40 cellular contexts compared by ENCODE assay signal in the genomic region with DNA sequence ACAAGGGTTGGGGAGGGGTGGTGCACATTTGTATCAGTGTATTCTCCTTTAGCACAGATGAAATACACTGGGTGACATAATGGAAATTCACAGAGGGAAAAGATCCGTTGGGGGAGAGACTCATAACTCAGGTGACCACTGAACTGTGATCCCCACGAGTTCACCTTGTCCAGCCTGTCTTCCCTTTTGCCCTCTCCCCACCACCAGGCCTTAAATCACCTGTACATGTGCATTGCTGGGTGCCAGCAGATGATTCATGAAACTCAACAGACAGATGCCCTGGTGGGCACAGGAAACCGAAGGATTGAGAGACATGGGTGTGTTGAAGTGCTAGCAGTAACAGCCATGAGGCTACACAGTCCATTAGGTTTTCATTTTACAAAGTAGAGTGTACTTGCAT.
"Had no signal": no experiment of that assay in that cellular context is flagged by ENCODE, and none has a peak within 500 bp of the region (broad histone marks: within the 10 kb centered on the region; RNA-seq: fewer than 3 reads in every experiment).

No MANE protein-coding gene starts in this region.

- H3K27me3 ChIP-seq: ascending aorta, body of pancreas, cardiac muscle cell had no signal

- ATAC-seq: activated naive CD4-positive, alpha-beta T cell treated with anti-CD3 and anti-CD28 coated beads, Interleukin-2, amount 50 U/mL, for 72 hours; activated naive CD8-positive, alpha-beta T cell treated with anti-CD3 and anti-CD28 coated beads, Interleukin-2, amount 50 U/mL, for 24 hours; activated T-cell treated with anti-CD3 and anti-CD28 coated beads, Interleukin-2, amount 50 U/mL, for 4 hours; activated T-helper 17 cell treated with anti-CD3 and anti-CD28 coated beads, Interleukin-2, amount 50 U/mL, for 72 hours; body of pancreas had no signal

- H3K9me3 Mint-ChIP-seq: activated naive CD4-positive, alpha-beta T cell treated with anti-CD3 and anti-CD28 coated beads for 36 hours; activated naive CD4-positive, alpha-beta T cell treated with anti-CD3 and anti-CD28 coated beads, Interleukin-2, amount 10 ng/mL, durations not matched to agents 7 days and 5 days; activated naive CD4-positive, alpha-beta T cell treated with anti-CD3 and anti-CD28 coated beads, Interleukin-2, amount 50 U/mL, for 24 hours; activated naive CD4-positive, alpha-beta T cell treated with anti-CD3 and anti-CD28 coated beads, Interleukin-2, amount 50 U/mL, for 72 hours; activated naive CD8-positive, alpha-beta T cell treated with anti-CD3 and anti-CD28 coated beads for 36 hours; activated naive CD8-positive, alpha-beta T cell treated with anti-CD3 and anti-CD28 coated beads, Interleukin-2, amount 10 ng/mL, durations not matched to agents 7 days and 5 days; activated naive CD8-positive, alpha-beta T cell treated with anti-CD3 and anti-CD28 coated beads, Interleukin-2, amount 50 U/mL, for 24 hours; activated T-cell treated with anti-CD3 and anti-CD28 coated beads, Interleukin-2, amount 50 U/mL, for 24 hours; activated T-cell treated with anti-CD3 and anti-CD28 coated beads, Interleukin-2, amount 50 U/mL, for 4 hours; activated T-helper 1 cell treated with anti-CD3 and anti-CD28 coated beads, Interleukin-12 subunit alpha, Interleukin-12 subunit beta, Interleukin-2, Interleukin-4 antibody, amounts not matched to agents 30 ng/mL and 10 ng/mL and 1 ng/mL, durations not matched to agents 14 hours and 24 hours and 36 hours; activated T-helper 17 cell treated with anti-CD3 and anti-CD28 coated beads, Interleukin-2, amount 50 U/mL, for 72 hours; activated T-helper 2 cell treated with anti-CD3 and anti-CD28 coated beads, Interferon-gamma antibody, Interleukin-2, Interleukin-4, amounts not matched to agents 10 μg/mL and 5 μg/mL and 100 μg/mL, durations not matched to agents 14 hours and 24 hours and 36 hours; central memory CD8-positive, alpha-beta T cell had no signal

- H3K27ac ChIP-seq: adrenal gland, ascending aorta, body of pancreas, brain microvascular endothelial cell, breast epithelium, cardiac muscle cell had no signal

- FAIRE-seq: astrocyte, bronchial epithelial cell had no signal

- H3K9me3 ChIP-seq: adrenal gland, ascending aorta, body of pancreas, breast epithelium had no signal

- H3K4me3 ChIP-seq: adrenal gland, ascending aorta, body of pancreas, breast epithelium, cardiac muscle cell had no signal

- H3K4me3 Mint-ChIP-seq: activated naive CD4-positive, alpha-beta T cell treated with anti-CD3 and anti-CD28 coated beads for 36 hours; activated naive CD4-positive, alpha-beta T cell treated with anti-CD3 and anti-CD28 coated beads, Interleukin-2, amount 10 ng/mL, durations not matched to agents 7 days and 5 days; activated naive CD4-positive, alpha-beta T cell treated with anti-CD3 and anti-CD28 coated beads, Interleukin-2, amount 50 U/mL, for 24 hours; activated naive CD8-positive, alpha-beta T cell; activated naive CD8-positive, alpha-beta T cell treated with anti-CD3 and anti-CD28 coated beads for 36 hours; activated naive CD8-positive, alpha-beta T cell treated with anti-CD3 and anti-CD28 coated beads, Interleukin-2, amount 10 ng/mL, durations not matched to agents 7 days and 5 days; activated naive CD8-positive, alpha-beta T cell treated with anti-CD3 and anti-CD28 coated beads, Interleukin-2, amount 50 U/mL, for 24 hours; activated T-cell treated with anti-CD3 and anti-CD28 coated beads, Interleukin-2, amount 50 U/mL, for 24 hours; activated T-cell treated with anti-CD3 and anti-CD28 coated beads, Interleukin-2, amount 50 U/mL, for 4 hours; activated T-helper 1 cell treated with anti-CD3 and anti-CD28 coated beads, Interleukin-12 subunit alpha, Interleukin-12 subunit beta, Interleukin-2, Interleukin-4 antibody, amounts not matched to agents 30 ng/mL and 10 ng/mL and 1 ng/mL, durations not matched to agents 14 hours and 24 hours and 36 hours; activated T-helper 17 cell treated with anti-CD3 and anti-CD28 coated beads, Interleukin-2, amount 50 U/mL, for 72 hours; brain; central memory CD8-positive, alpha-beta T cell had no signal

- H3K36me3 Mint-ChIP-seq: activated naive CD4-positive, alpha-beta T cell treated with anti-CD3 and anti-CD28 coated beads, Interleukin-2, amount 10 ng/mL, durations not matched to agents 7 days and 5 days; activated naive CD4-positive, alpha-beta T cell treated with anti-CD3 and anti-CD28 coated beads, Interleukin-2, amount 50 U/mL, for 24 hours; activated naive CD8-positive, alpha-beta T cell treated with anti-CD3 and anti-CD28 coated beads for 36 hours; activated naive CD8-positive, alpha-beta T cell treated with anti-CD3 and anti-CD28 coated beads, Interleukin-2, amount 10 ng/mL, durations not matched to agents 7 days and 5 days; brain had no signal

- H3K36me3 ChIP-seq: adrenal gland, ascending aorta, brain microvascular endothelial cell, breast epithelium, cardiac muscle cell had no signal

- H3K27ac Mint-ChIP-seq: activated naive CD4-positive, alpha-beta T cell treated with anti-CD3 and anti-CD28 coated beads for 36 hours; activated naive CD4-positive, alpha-beta T cell treated with anti-CD3 and anti-CD28 coated beads, Interleukin-2, amount 10 ng/mL, durations not matched to agents 7 days and 5 days; activated naive CD4-positive, alpha-beta T cell treated with anti-CD3 and anti-CD28 coated beads, Interleukin-2, amount 50 U/mL, for 24 hours; activated naive CD4-positive, alpha-beta T cell treated with anti-CD3 and anti-CD28 coated beads, Interleukin-2, amount 50 U/mL, for 72 hours; activated naive CD8-positive, alpha-beta T cell; activated naive CD8-positive, alpha-beta T cell treated with anti-CD3 and anti-CD28 coated beads for 36 hours; activated naive CD8-positive, alpha-beta T cell treated with anti-CD3 and anti-CD28 coated beads, Interleukin-2, amount 10 ng/mL, durations not matched to agents 7 days and 5 days; activated naive CD8-positive, alpha-beta T cell treated with anti-CD3 and anti-CD28 coated beads, Interleukin-2, amount 50 U/mL, for 24 hours; activated T-cell treated with anti-CD3 and anti-CD28 coated beads, Interleukin-2, amount 50 U/mL, for 24 hours; activated T-helper 1 cell treated with anti-CD3 and anti-CD28 coated beads, Interleukin-12 subunit alpha, Interleukin-12 subunit beta, Interleukin-2, Interleukin-4 antibody, amounts not matched to agents 30 ng/mL and 10 ng/mL and 1 ng/mL, durations not matched to agents 14 hours and 24 hours and 36 hours; activated T-helper 17 cell treated with anti-CD3 and anti-CD28 coated beads, Interleukin-2, amount 50 U/mL, for 72 hours; activated T-helper 2 cell treated with anti-CD3 and anti-CD28 coated beads, Interferon-gamma antibody, Interleukin-2, Interleukin-4, amounts not matched to agents 10 μg/mL and 5 μg/mL and 100 μg/mL, durations not matched to agents 14 hours and 24 hours and 36 hours; brain had no signal

- DNase-seq: activated effector memory CD4-positive, alpha-beta T cell treated with anti-CD3 and anti-CD28 coated beads, Interleukin-2, amount 50 U/mL, for 16 hours; activated effector memory CD4-positive, alpha-beta T cell treated with Interleukin-2 at 50 U/mL for 16 hours; activated gamma-delta T cell; activated gamma-delta T cell treated with Interleukin-2 at 50 U/mL for 16 hours; activated naive CD4-positive, alpha-beta T cell; activated naive CD4-positive, alpha-beta T cell treated with anti-CD3 and anti-CD28 coated beads for 36 hours; activated naive CD4-positive, alpha-beta T cell treated with anti-CD3 and anti-CD28 coated beads, Interleukin-2, amount 10 ng/mL, durations not matched to agents 7 days and 5 days; activated naive CD4-positive, alpha-beta T cell treated with anti-CD3 and anti-CD28 coated beads, Interleukin-2, amount 50 U/mL, for 16 hours; activated naive CD4-positive, alpha-beta T cell treated with Interleukin-2 at 50 U/mL for 16 hours; activated naive CD8-positive, alpha-beta T cell treated with anti-CD3 and anti-CD28 coated beads for 36 hours; activated naive CD8-positive, alpha-beta T cell treated with anti-CD3 and anti-CD28 coated beads, Interleukin-2, amount 10 ng/mL, durations not matched to agents 7 days and 5 days; activated naive CD8-positive, alpha-beta T cell treated with anti-CD3 and anti-CD28 coated beads, Interleukin-2, amount 50 U/mL, for 24 hours; activated T-cell treated with anti-CD3 and anti-CD28 coated beads for 4 hours; activated T-cell treated with anti-CD3 and anti-CD28 coated beads, Interleukin-2, amount 50 U/mL, for 1 hour; activated T-cell treated with anti-CD3 and anti-CD28 coated beads, Interleukin-2, amount 50 U/mL, for 24 hours; activated T-cell treated with anti-CD3 and anti-CD28 coated beads, Interleukin-2, amount 50 U/mL, for 4 hours; activated T-cell treated with anti-CD3 and anti-CD28 coated beads, Interleukin-2, amount 50 U/mL, for 48 hours; adrenal gland; amniotic stem cell; amygdala; anterior cingulate cortex; aorta; body of pancreas; brain microvascular endothelial cell; caudate nucleus; central memory CD4-positive, alpha-beta T cell; cerebellar nuclear complex had no signal
